In the genomic region with DNA sequence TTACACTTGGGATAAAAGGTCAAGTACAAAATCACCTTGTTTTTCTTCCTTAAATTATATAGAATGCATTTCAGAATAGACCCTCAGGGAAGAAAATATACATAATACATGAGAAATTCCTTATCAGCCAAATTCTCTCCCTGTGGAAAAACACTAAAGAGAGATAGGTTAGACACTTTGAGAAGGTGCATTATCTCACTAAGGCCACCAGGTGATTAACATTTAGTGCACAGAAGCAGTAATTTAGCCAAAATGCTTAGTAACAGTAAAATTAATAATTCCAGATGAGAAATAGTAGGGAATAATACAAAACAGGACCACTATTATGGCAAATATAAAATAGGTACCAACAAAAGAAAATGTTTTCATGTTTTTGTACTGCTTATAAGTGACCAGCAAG, we compare ENCODE assay signal across 2 cellular contexts.
TF ChIP-seq lines count a peak whose summit lies in the region.

No MANE protein-coding gene starts in this region.

TF ChIP-seq in SK-N-SH, 30 proteins besides CTCF, POLR2A, EP300 and RAD21:
- TF ChIP-seq, protein P1, sequence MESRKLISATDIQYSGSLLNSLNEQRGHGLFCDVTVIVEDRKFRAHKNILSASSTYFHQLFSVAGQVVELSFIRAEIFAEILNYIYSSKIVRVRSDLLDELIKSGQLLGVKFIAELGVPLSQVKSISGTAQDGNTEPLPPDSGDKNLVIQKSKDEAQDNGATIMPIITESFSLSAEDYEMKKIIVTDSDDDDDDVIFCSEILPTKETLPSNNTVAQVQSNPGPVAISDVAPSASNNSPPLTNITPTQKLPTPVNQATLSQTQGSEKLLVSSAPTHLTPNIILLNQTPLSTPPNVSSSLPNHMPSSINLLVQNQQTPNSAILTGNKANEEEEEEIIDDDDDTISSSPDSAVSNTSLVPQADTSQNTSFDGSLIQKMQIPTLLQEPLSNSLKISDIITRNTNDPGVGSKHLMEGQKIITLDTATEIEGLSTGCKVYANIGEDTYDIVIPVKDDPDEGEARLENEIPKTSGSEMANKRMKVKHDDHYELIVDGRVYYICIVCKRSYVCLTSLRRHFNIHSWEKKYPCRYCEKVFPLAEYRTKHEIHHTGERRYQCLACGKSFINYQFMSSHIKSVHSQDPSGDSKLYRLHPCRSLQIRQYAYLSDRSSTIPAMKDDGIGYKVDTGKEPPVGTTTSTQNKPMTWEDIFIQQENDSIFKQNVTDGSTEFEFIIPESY (IDR thresholded peaks at IDR 0.05; ENCODE audit: borderline replicate concordance, low read depth) = no peak
- TF ChIP-seq TAF1 (IDR thresholded peaks at IDR 0.05; ENCODE audit: borderline replicate concordance, low read depth, low read length) (no peak), TEAD4 (IDR thresholded peaks at IDR 0.05; ENCODE audit: borderline replicate concordance, insufficient read depth) (no peak), FOXJ3 (CRISPR knock-in tag; IDR thresholded peaks at IDR 0.05) (no peak), RXRA (IDR thresholded peaks at IDR 0.05; ENCODE audit: borderline replicate concordance, low read depth) (no peak), CHD2 (IDR thresholded peaks at IDR 0.05; ENCODE audit: low read length, partially characterized antibody) (no peak), SIN3A (IDR thresholded peaks at IDR 0.05; ENCODE audit: borderline replicate concordance, low read depth, low read length) (no peak), TCF12 (IDR thresholded peaks at IDR 0.05) (no peak), ELF1 (IDR thresholded peaks at IDR 0.05) (no peak), FOXM1 (IDR thresholded peaks at IDR 0.05; ENCODE audit: low read depth) (no peak), MXI1 (IDR thresholded peaks at IDR 0.05; ENCODE audit: low read depth, low read length) (no peak), GATA2 (CRISPR knock-in tag; IDR thresholded peaks at IDR 0.05) (no peak), YY1 (IDR thresholded peaks at IDR 0.05; ENCODE audit: low read depth) (no peak)
- TF ChIP-seq, protein P2, sequence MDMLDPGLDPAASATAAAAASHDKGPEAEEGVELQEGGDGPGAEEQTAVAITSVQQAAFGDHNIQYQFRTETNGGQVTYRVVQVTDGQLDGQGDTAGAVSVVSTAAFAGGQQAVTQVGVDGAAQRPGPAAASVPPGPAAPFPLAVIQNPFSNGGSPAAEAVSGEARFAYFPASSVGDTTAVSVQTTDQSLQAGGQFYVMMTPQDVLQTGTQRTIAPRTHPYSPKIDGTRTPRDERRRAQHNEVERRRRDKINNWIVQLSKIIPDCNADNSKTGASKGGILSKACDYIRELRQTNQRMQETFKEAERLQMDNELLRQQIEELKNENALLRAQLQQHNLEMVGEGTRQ (IDR thresholded peaks at IDR 0.05; ENCODE audit: borderline replicate concordance, low read depth, low read length) = no peak
- TF ChIP-seq, protein P3, sequence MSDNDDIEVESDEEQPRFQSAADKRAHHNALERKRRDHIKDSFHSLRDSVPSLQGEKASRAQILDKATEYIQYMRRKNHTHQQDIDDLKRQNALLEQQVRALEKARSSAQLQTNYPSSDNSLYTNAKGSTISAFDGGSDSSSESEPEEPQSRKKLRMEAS (IDR thresholded peaks at IDR 0.05; ENCODE audit: low read depth) = no peak
- TF ChIP-seq, protein P4, sequence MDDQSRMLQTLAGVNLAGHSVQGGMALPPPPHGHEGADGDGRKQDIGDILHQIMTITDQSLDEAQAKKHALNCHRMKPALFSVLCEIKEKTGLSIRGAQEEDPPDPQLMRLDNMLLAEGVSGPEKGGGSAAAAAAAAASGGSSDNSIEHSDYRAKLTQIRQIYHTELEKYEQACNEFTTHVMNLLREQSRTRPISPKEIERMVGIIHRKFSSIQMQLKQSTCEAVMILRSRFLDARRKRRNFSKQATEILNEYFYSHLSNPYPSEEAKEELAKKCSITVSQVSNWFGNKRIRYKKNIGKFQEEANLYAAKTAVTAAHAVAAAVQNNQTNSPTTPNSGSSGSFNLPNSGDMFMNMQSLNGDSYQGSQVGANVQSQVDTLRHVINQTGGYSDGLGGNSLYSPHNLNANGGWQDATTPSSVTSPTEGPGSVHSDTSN (IDR thresholded peaks at IDR 0.05) = no peak
TF ChIP-seq in SK-N-SH: peak in this region for 0.

TF ChIP-seq in SK-N-SH treated with all-trans-retinoic acid at 6 μM for 48 hours, 23 proteins besides CTCF, POLR2A, EP300 and RAD21 (continued from another document):
- TF ChIP-seq, protein P5, sequence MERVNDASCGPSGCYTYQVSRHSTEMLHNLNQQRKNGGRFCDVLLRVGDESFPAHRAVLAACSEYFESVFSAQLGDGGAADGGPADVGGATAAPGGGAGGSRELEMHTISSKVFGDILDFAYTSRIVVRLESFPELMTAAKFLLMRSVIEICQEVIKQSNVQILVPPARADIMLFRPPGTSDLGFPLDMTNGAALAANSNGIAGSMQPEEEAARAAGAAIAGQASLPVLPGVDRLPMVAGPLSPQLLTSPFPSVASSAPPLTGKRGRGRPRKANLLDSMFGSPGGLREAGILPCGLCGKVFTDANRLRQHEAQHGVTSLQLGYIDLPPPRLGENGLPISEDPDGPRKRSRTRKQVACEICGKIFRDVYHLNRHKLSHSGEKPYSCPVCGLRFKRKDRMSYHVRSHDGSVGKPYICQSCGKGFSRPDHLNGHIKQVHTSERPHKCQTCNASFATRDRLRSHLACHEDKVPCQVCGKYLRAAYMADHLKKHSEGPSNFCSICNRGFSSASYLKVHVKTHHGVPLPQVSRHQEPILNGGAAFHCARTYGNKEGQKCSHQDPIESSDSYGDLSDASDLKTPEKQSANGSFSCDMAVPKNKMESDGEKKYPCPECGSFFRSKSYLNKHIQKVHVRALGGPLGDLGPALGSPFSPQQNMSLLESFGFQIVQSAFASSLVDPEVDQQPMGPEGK (CRISPR knock-in tag; IDR thresholded peaks at IDR 0.05; ENCODE audit: borderline replicate concordance) = no peak
- TF ChIP-seq BACH2 (CRISPR knock-in tag; IDR thresholded peaks at IDR 0.05; ENCODE audit: borderline replicate concordance) (no peak), ARNTL (CRISPR knock-in tag; IDR thresholded peaks at IDR 0.05; ENCODE audit: borderline replicate concordance, low read depth) (no peak), PPARA (CRISPR knock-in tag; IDR thresholded peaks at IDR 0.05; ENCODE audit: borderline replicate concordance) (no peak)
- TF ChIP-seq, protein P6, sequence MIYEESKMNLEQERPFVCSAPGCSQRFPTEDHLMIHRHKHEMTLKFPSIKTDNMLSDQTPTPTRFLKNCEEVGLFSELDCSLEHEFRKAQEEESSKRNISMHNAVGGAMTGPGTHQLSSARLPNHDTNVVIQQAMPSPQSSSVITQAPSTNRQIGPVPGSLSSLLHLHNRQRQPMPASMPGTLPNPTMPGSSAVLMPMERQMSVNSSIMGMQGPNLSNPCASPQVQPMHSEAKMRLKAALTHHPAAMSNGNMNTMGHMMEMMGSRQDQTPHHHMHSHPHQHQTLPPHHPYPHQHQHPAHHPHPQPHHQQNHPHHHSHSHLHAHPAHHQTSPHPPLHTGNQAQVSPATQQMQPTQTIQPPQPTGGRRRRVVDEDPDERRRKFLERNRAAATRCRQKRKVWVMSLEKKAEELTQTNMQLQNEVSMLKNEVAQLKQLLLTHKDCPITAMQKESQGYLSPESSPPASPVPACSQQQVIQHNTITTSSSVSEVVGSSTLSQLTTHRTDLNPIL (CRISPR knock-in tag; IDR thresholded peaks at IDR 0.05; ENCODE audit: low read depth) = no peak
